Comparison of ENCODE assay signal across 15 cellular contexts in genomic region chr11:131609921-131610320, GRCh38.
"Had no signal": no experiment of that assay in that cellular context is flagged by ENCODE, and none has a peak within 500 bp of the region (broad histone marks: within the 10 kb centered on the region; RNA-seq: fewer than 3 reads in every experiment).

No MANE protein-coding gene starts in this region.

- H3K4me1 ChIP-seq: ascending aorta, left lung, stomach, transverse colon had no signal

- DNase-seq: activated CD4-positive, alpha-beta T cell treated with anti-CD3 and anti-CD28 coated beads for 4 hours; activated CD8-positive, alpha-beta memory T cell treated with anti-CD3 and anti-CD28 coated beads, Interleukin-2, amount 50 U/mL, for 48 hours; activated CD8-positive, alpha-beta T cell treated with anti-CD3 and anti-CD28 coated beads, Interleukin-2, amount 10 ng/mL, durations not matched to agents 7 days and 5 days; activated naive CD8-positive, alpha-beta T cell treated with anti-CD3 and anti-CD28 coated beads, Interleukin-2, amount 10 ng/mL, durations not matched to agents 7 days and 5 days; central memory CD4-positive, alpha-beta T cell; endodermal cell; left lung; mesendoderm; stomach; T-helper 1 cell; transverse colon had no signal

- H3K4me3 ChIP-seq: ascending aorta, left lung, skin epidermis, stomach, transverse colon had no signal

- H3K27me3 ChIP-seq: ascending aorta, transverse colon had no signal

- H3K27me3 Mint-ChIP-seq: activated naive CD8-positive, alpha-beta T cell treated with anti-CD3 and anti-CD28 coated beads, Interleukin-2, amount 10 ng/mL, durations not matched to agents 7 days and 5 days had no signal

- H3K27ac ChIP-seq: ascending aorta, left lung, skin epidermis, stomach, transverse colon had no signal

- H3K9me3 Mint-ChIP-seq: dendritic cell treated with granulocyte-macrophage colony-stimulating factor and Interleukin-4, amounts not matched to agents 40 ng/mL and 50 ng/mL, for 4 days; endodermal cell had no signal

- H3K36me3 ChIP-seq: ascending aorta, left lung, stomach, transverse colon had no signal

- H3K9me3 ChIP-seq: ascending aorta, left lung, stomach, transverse colon had no signal

- H3K27ac Mint-ChIP-seq: activated CD8-positive, alpha-beta T cell treated with anti-CD3 and anti-CD28 coated beads, Interleukin-2, amount 10 ng/mL, durations not matched to agents 7 days and 5 days; activated naive CD8-positive, alpha-beta T cell treated with anti-CD3 and anti-CD28 coated beads, Interleukin-2, amount 10 ng/mL, durations not matched to agents 7 days and 5 days; dendritic cell treated with granulocyte-macrophage colony-stimulating factor and Interleukin-4, amounts not matched to agents 40 ng/mL and 50 ng/mL, for 4 days; endodermal cell had no signal

- ATAC-seq: activated CD8-positive, alpha-beta T cell treated with anti-CD3 and anti-CD28 coated beads, Interleukin-2, amount 10 ng/mL, durations not matched to agents 7 days and 5 days had no signal

- H3K4me3 Mint-ChIP-seq: activated CD8-positive, alpha-beta T cell treated with anti-CD3 and anti-CD28 coated beads, Interleukin-2, amount 10 ng/mL, durations not matched to agents 7 days and 5 days; activated naive CD8-positive, alpha-beta T cell treated with anti-CD3 and anti-CD28 coated beads, Interleukin-2, amount 10 ng/mL, durations not matched to agents 7 days and 5 days; dendritic cell treated with granulocyte-macrophage colony-stimulating factor and Interleukin-4, amounts not matched to agents 40 ng/mL and 50 ng/mL, for 4 days; endodermal cell had no signal

- H3K4me1 Mint-ChIP-seq: activated naive CD8-positive, alpha-beta T cell treated with anti-CD3 and anti-CD28 coated beads, Interleukin-2, amount 10 ng/mL, durations not matched to agents 7 days and 5 days had no signal

- FAIRE-seq: islet of Langerhans had no signal

- H3K36me3 Mint-ChIP-seq: activated naive CD8-positive, alpha-beta T cell treated with anti-CD3 and anti-CD28 coated beads, Interleukin-2, amount 10 ng/mL, durations not matched to agents 7 days and 5 days had no signal
